ENCODE assay signal across 20 cellular contexts in the genomic region with DNA sequence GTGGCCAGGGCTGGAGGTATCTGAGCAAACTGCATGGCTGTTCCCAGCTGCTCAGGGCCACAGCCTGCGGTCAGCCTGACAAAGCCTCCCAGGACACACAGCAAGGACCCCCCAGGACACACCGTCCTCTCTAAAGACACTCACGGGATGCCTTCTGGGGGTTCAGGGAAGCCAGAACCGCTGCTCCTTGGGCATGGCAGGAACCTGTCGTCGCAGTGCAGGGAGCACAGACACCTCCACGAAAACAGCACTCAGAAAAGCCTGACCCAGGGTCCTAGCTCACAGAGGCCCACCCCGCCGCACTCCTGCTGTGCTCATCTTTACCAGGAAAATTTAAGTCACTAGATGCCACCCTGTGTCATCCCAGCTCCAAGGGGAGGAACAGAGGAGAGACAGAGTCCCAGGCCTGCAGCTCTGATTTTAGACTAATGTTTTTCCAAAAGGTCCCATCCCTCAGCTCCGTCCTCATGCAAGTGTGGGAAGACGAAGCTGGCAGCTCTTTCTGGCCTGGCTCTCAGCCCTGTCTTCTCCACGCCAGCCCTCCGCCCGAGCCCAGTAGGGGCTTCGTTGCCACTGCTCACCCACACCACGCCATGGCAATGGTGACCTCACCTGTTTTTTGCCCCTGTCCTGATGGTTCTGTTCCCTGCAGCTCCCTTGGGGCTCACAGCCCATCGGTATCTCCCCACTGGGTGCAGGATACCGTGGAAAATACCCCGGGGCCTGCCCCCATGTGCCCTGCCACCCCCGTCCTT. TPM values are rescaled to one million over a fixed set of nuclear protein-coding genes. Genes with fewer than 3 reads are reported as not detected.
DNase-seq lines count a peak whose midpoint lies in the region; ATAC-seq, FAIRE-seq and TF ChIP-seq lines count a peak whose summit lies in the region.
"Had no signal": no experiment of that assay in that cellular context is flagged by ENCODE, and none has a peak within 500 bp of the region (broad histone marks: within the 10 kb centered on the region; RNA-seq: fewer than 3 reads in every experiment).

No MANE protein-coding gene starts in this region.

- no peak overlapping the region for H3K56ac ChIP-seq in H1 (replicated peaks; ENCODE audit: insufficient read length, low read depth, low read length)

- H2BK15ac ChIP-seq in H1 (ENCODE audit: low read length) = peak overlapping the region; percentile 88; the same call in 1 of the 2 replicates

- no peak overlapping the region for H3K14ac ChIP-seq in H1 (ENCODE audit: insufficient read length)

- peaks cover 6% of the 10 kb centered on the region; the same call in 1 of the 2 replicates for H3K23me2 ChIP-seq in H1 (ENCODE audit: low read depth, low read length)

- H3K4me1 Mint-ChIP-seq in CD4-positive, alpha-beta memory T cell = peaks cover 14 to 54% (median 34%) of the 10 kb centered on the region in 4 donors
- peaks cover 35% of the 10 kb centered on the region for H3K4me1 Mint-ChIP-seq in neural progenitor cell

- no peak overlapping the region for H2BK120ac ChIP-seq in H1 (replicated peaks; ENCODE audit: low read depth, low read length)

- H3K4me3 ChIP-seq in CD4-positive, alpha-beta memory T cell (ENCODE audit: low read length in 2 of 2) = no peak overlapping the region
- H3K4me3 ChIP-seq in OCI-LY3 (ENCODE audit: low read length) (peak overlapping the region; percentile 86), H1 (ENCODE audit: extremely low read depth in 1 of 4, insufficient read depth in 2 of 4, low read depth in 3 of 4, low read length in 4 of 4) (no peak overlapping the region), neural progenitor cell (no peak overlapping the region)
- H3K4me3 ChIP-seq: ovary had no signal

- H3K9ac ChIP-seq in OCI-LY3 (ENCODE audit: low read length) (peak overlapping the region; percentile 87), H1 (replicated peaks in 1 of 4; ENCODE audit: extremely low read depth in 1 of 4, low read depth in 3 of 4, low read length in 3 of 4) (no peak overlapping the region), neural progenitor cell (no peak overlapping the region)

- intact Hi-C loops in CD4-positive, alpha-beta memory T cell (cut with micrococcal nuclease) = loop anchor here (5.0 to 10.0 kb wide), 3 partner anchors 63 to 646 kb away; a partner anchor contains a TSS

- no peak for TF ChIP-seq RAD21 in H1 (IDR thresholded peaks at IDR 0.05 in 1 of 2, conservative IDR thresholded peaks at IDR 0.05 in 1 of 2; ENCODE audit: low read depth in 2 of 2, low read length in 2 of 2)

- H3K4me1 ChIP-seq in CD4-positive, alpha-beta memory T cell (ENCODE audit: insufficient read depth, low read length) = peaks cover 46% of the 10 kb centered on the region
- H3K4me1 ChIP-seq in OCI-LY3 (ENCODE audit: low read length) (peaks cover 26% of the 10 kb centered on the region), H1 (replicated peaks in 1 of 4; ENCODE audit: control insufficient read depth in 3 of 4, insufficient read depth in 4 of 4, low read length in 3 of 4) (peaks cover 3 to 11% (median 6%) of the 10 kb centered on the region in 4 experiments), neural progenitor cell (peaks cover 12% of the 10 kb centered on the region)
- H3K4me1 ChIP-seq: foreskin keratinocyte had no signal

- H4K20me1 ChIP-seq in OCI-LY3 (ENCODE audit: insufficient read depth, low read length) (no peaks in the 10 kb centered on the region), H1 (replicated peaks in 1 of 2; ENCODE audit: control insufficient read depth in 1 of 2, insufficient read depth in 2 of 2, low read length in 2 of 2) (no peaks in the 10 kb centered on the region), neural progenitor cell (ENCODE audit: low read depth) (no peaks in the 10 kb centered on the region)

- no peaks in the 10 kb centered on the region for H3K36me3 ChIP-seq in CD4-positive, alpha-beta memory T cell (ENCODE audit: insufficient read depth, low read length)
- H3K36me3 ChIP-seq in OCI-LY3 (replicated peaks; ENCODE audit: low read depth, low read length) (no peaks in the 10 kb centered on the region), H1 (ENCODE audit: control insufficient read depth in 2 of 4, insufficient read depth in 4 of 4, low read length in 3 of 4) (no peaks in the 10 kb centered on the region), neural progenitor cell (no peaks in the 10 kb centered on the region)
- H3K36me3 ChIP-seq: ovary had no signal

- peaks cover 9% of the 10 kb centered on the region for H3F3A ChIP-seq in neural progenitor cell (ENCODE audit: low read depth)

- H3K4ac ChIP-seq in H1 (replicated peaks; ENCODE audit: insufficient read length, low read depth, low read length) = no peak overlapping the region

- H3K27ac ChIP-seq in CD4-positive, alpha-beta memory T cell (ENCODE audit: low read depth, low read length) = no peak overlapping the region
- no peak overlapping the region for H3K27ac ChIP-seq in OCI-LY3 (ENCODE audit: low read length)
- no peak overlapping the region for H3K27ac ChIP-seq in H1 (ENCODE audit: low read depth, low read length)
- no peak overlapping the region for H3K27ac ChIP-seq in neural progenitor cell
- H3K27ac ChIP-seq: epithelial cell of prostate, foreskin keratinocyte, ovary had no signal

- H4K91ac ChIP-seq in H1 (replicated peaks; ENCODE audit: insufficient read length, low read length) = peak overlapping the region; percentile 30

- no peak for TF ChIP-seq CTCF in OCI-LY3 (IDR thresholded peaks at IDR 0.05; ENCODE audit: low read depth, low read length)
- no peak for TF ChIP-seq CTCF in H1 (IDR thresholded peaks at IDR 0.05; ENCODE audit: control extremely low read depth in 1 of 3, insufficient read depth in 1 of 3, low read depth in 1 of 3, low read length in 3 of 3)
- no peak for TF ChIP-seq CTCF in neural progenitor cell (IDR thresholded peaks at IDR 0.05)

- H3K4me2 ChIP-seq in OCI-LY3 (ENCODE audit: low read length) (peak overlapping the region; percentile 98), H1 (ENCODE audit: insufficient read depth in 1 of 2, low read depth in 2 of 2, low read length in 2 of 2) (no peak overlapping the region), neural progenitor cell (no peak overlapping the region)

- H3K27me3 Mint-ChIP-seq in CD4-positive, alpha-beta memory T cell = peaks cover 0 to 2% of the 10 kb centered on the region in 2 donors
- peaks cover 21% of the 10 kb centered on the region for H3K27me3 Mint-ChIP-seq in neural progenitor cell (ENCODE audit: insufficient read depth, low read depth)

- TF ChIP-seq POLR2A in H1 (IDR thresholded peaks at IDR 0.05; ENCODE audit: control extremely low read depth in 1 of 2, low read depth in 2 of 2, low read length in 2 of 2) = no peak

- no peak overlapping the region for H3K18ac ChIP-seq in H1 (ENCODE audit: extremely low read depth, low read length)

- H3K9me3 ChIP-seq in CD4-positive, alpha-beta memory T cell (ENCODE audit: control insufficient read depth in 1 of 2, low read length in 2 of 2) = no peaks in the 10 kb centered on the region
- H3K9me3 ChIP-seq in OCI-LY3 (ENCODE audit: insufficient read depth, low read length) = no peaks in the 10 kb centered on the region
- no peaks in the 10 kb centered on the region for H3K9me3 ChIP-seq in H1 (ENCODE audit: insufficient read depth in 2 of 2, low read depth in 1 of 2, low read length in 1 of 2)
- H3K9me3 ChIP-seq in neural progenitor cell (ENCODE audit: low read depth) = no peaks in the 10 kb centered on the region
- H3K9me3 ChIP-seq: ovary had no signal

- H2BK12ac ChIP-seq in H1 (ENCODE audit: low read depth, low read length) = peak overlapping the region; percentile 75

- H3K27ac Mint-ChIP-seq in CD4-positive, alpha-beta memory T cell = peak overlapping the region in 4 of 7 donors; percentile 25 to 80 (median 64)
- no peak overlapping the region for H3K27ac Mint-ChIP-seq in neural progenitor cell
- H3K27ac Mint-ChIP-seq: dendritic cell treated with granulocyte-macrophage colony-stimulating factor and Interleukin-4, amounts not matched to agents 40 ng/mL and 50 ng/mL, for 4 days; HFFc6 had no signal

- H3K9me3 Mint-ChIP-seq in CD4-positive, alpha-beta memory T cell = no peaks in the 10 kb centered on the region
- H3K9me3 Mint-ChIP-seq in neural progenitor cell = no peaks in the 10 kb centered on the region
- H3K9me3 Mint-ChIP-seq: dendritic cell treated with granulocyte-macrophage colony-stimulating factor and Interleukin-4, amounts not matched to agents 40 ng/mL and 50 ng/mL, for 4 days; HFFc6 had no signal

- no peak for TF ChIP-seq EP300 in H1 (IDR thresholded peaks at IDR 0.05; ENCODE audit: borderline replicate concordance in 1 of 2, low read depth in 2 of 2, low read length in 2 of 2)

- no peak for ATAC-seq in GM18502 (IDR thresholded peaks at IDR 0.05; ENCODE audit: poor library complexity, unreplicated experiment)
- ATAC-seq: foreskin keratinocyte had no signal

- H4K8ac ChIP-seq in H1 (ENCODE audit: extremely low read depth, insufficient read depth, low read length) = peak overlapping the region; percentile 28; the same call in 1 of the 2 replicates

- DNase-seq in CD4-positive, alpha-beta memory T cell = no peak
- DNase-seq in H1 (ENCODE audit: low read depth in 1 of 2, low spot score in 2 of 2) = no peak
- no peak for DNase-seq in neural progenitor cell (ENCODE audit: low spot score)
- DNase-seq in midbrain (lab: John Stamatoyannopoulos, UW) = no peak
- DNase-seq in central memory CD4-positive, alpha-beta T cell = no peak
- DNase-seq: activated naive CD4-positive, alpha-beta T cell; DMS153; foreskin keratinocyte; HFFc6; Karpas-422; NCI-H1092 treated with DMSO at 0.1 percent for 48 hours; NCI-H2081 treated with DMSO at 0.1 percent for 48 hours; NCI-H510A; ovary; stimulated activated CD4-positive, alpha-beta T cell treated with anti-CD3 and anti-CD28 coated beads, Interleukin-1b, Interleukin-23, amount 100 ng/mL, for 48 hours had no signal

- H3K27me3 ChIP-seq in CD4-positive, alpha-beta memory T cell (ENCODE audit: insufficient read depth, low read length) = no peaks in the 10 kb centered on the region
- H3K27me3 ChIP-seq in OCI-LY3 (ENCODE audit: low read depth, low read length) (no peaks in the 10 kb centered on the region), H1 (replicated peaks in 1 of 4; ENCODE audit: control insufficient read depth in 3 of 4, extremely low read depth in 1 of 4, insufficient read depth in 3 of 4, low read length in 3 of 4) (no peaks in the 10 kb centered on the region; a peak in 2 of 7 replicates), neural progenitor cell (peaks cover 11% of the 10 kb centered on the region)
- H3K27me3 ChIP-seq: ovary had no signal

- peak overlapping the region in 6 of 8 donors; percentile 67 to 93 (median 89) for H3K4me3 Mint-ChIP-seq in CD4-positive, alpha-beta memory T cell
- H3K4me3 Mint-ChIP-seq in neural progenitor cell = peak overlapping the region; percentile 7
- H3K4me3 Mint-ChIP-seq: dendritic cell treated with granulocyte-macrophage colony-stimulating factor and Interleukin-4, amounts not matched to agents 40 ng/mL and 50 ng/mL, for 4 days; HFFc6 had no signal

- CTCF ChIA-PET in CD4-positive, alpha-beta memory T cell (lab: Charles Lee; ENCODE audit: partially characterized antibody) = interaction anchor here (1.0 to 8.0 kb wide), 27 partner anchors 10 to 653 kb away, joined by 3 to 228 read pairs (median 12); a partner anchor contains a TSS
- CTCF ChIA-PET in H1 (lab: Charles Lee; ENCODE audit: partially characterized antibody) = interaction anchor here (0.6 to 7.8 kb wide), 52 partner anchors 11 to 613 kb away, joined by 3 to 111 read pairs (median 5); a partner anchor contains a TSS

- POLR2A ChIA-PET in CD4-positive, alpha-beta memory T cell (lab: Charles Lee; ENCODE audit: partially characterized antibody) = interaction anchor here (2.0 to 3.7 kb wide), 3 partner anchors 23 to 319 kb away, joined by 8 to 55 read pairs (median 17); a partner anchor contains a TSS
- POLR2A ChIA-PET in H1 (lab: Charles Lee; ENCODE audit: partially characterized antibody) = interaction anchor here (1.9 to 3.1 kb wide), 2 partner anchors 7 to 24 kb away, joined by 4 to 20 read pairs; a partner anchor contains a TSS

- H2BK5ac ChIP-seq in H1 (ENCODE audit: low read depth, low read length) = no peak overlapping the region; the same call in 1 of the 2 replicates

- H2BK20ac ChIP-seq in H1 (ENCODE audit: low read length) = no peak overlapping the region

- H3K23ac ChIP-seq in H1 (ENCODE audit: insufficient read length) = no peak overlapping the region

- H3K79me1 ChIP-seq in H1 (ENCODE audit: low read depth, low read length) = no peaks in the 10 kb centered on the region

- FAIRE-seq in H1 (lab: Jason Lieb, UNC) = no peak

- no peak overlapping the region for H4K5ac ChIP-seq in H1 (ENCODE audit: insufficient read length, low read depth, low read length)

- H2AFZ ChIP-seq in OCI-LY3 (ENCODE audit: low read depth, low read length) (peak overlapping the region; percentile 97; the same call in 1 of the 2 replicates), H1 (ENCODE audit: low read length) (no peak overlapping the region), neural progenitor cell (replicated peaks) (no peak overlapping the region)

- H2AK5ac ChIP-seq in H1 (ENCODE audit: low read depth, low read length) = no peak overlapping the region

- peaks cover 0 to 3% of the 10 kb centered on the region in 2 donors for H3K36me3 Mint-ChIP-seq in CD4-positive, alpha-beta memory T cell
- no peaks in the 10 kb centered on the region for H3K36me3 Mint-ChIP-seq in neural progenitor cell
- H3K36me3 Mint-ChIP-seq: brain had no signal

- no peaks in the 10 kb centered on the region for H3K79me2 ChIP-seq in OCI-LY3 (ENCODE audit: low read length)
- no peaks in the 10 kb centered on the region for H3K79me2 ChIP-seq in H1 (ENCODE audit: control insufficient read depth in 1 of 2, insufficient read depth in 2 of 2, low read length in 2 of 2)
- no peaks in the 10 kb centered on the region for H3K79me2 ChIP-seq in neural progenitor cell (ENCODE audit: low read depth)

- WGBS in H1 (ENCODE audit: extremely low coverage in 1 of 2, insufficient coverage in 1 of 2, insufficient read length in 1 of 2, insufficient replicate concordance in 2 of 2, low coverage in 1 of 2, low lambda C conversion rate in 2 of 2, missing lambda C conversion rate in 1 of 2), 2 experiments = 94% methylated on average over 17 of the region's 20 CpGs; no CpG with 5 or more reads in 1 of the 2 experiments

RNA-seq across cellular contexts. Expression of a gene that starts 23.9 kb away (rescaled TPM):
- total RNA-seq in CD4-positive, alpha-beta memory T cell = 10 to 100 TPM; 27.9 to 33.1 TPM
- polyA plus RNA-seq in CD4-positive, alpha-beta memory T cell = 100 to 1,000 TPM in 1 of 2 donors, 10 to 100 TPM in 1; 82.6 to 110 TPM
- total RNA-seq in H1 (2021; fragmentation: NEBNext Ultra II Directional; extraction: Animal tissue kit (Norgen Biotek cat#: 25700)) = 6.1 and 8.7 TPM in 2 replicates
- polyA plus RNA-seq in H1 (2011; rRNA removed) = 27.8 and 31.1 TPM in 2 replicates
- polyA plus RNA-seq in H1 (2011; cell fraction: cytosol; rRNA removed) = 21.8 TPM
- polyA plus RNA-seq in H1 (2011; cell fraction: nucleus; rRNA removed) = 24.2 TPM
- 10.1 to 16.7 TPM (median 11.9 TPM) in 4 replicates for polyA plus RNA-seq in H1 (2012, experiment 1 of 2)
- 3.1 TPM for polyA plus RNA-seq in H1 (2012, experiment 2 of 2)
- polyA plus RNA-seq in H1 (2013, experiment 1 of 2) = 19.6 TPM
- polyA plus RNA-seq in H1 (2013, experiment 2 of 2) = 23.9 TPM
- 22.9 and 30.0 TPM in 2 replicates for polyA minus RNA-seq in H1 (2011; rRNA and poly(A)+ RNA removed)
- 10.8 TPM for polyA minus RNA-seq in H1 (2011; cell fraction: cytosol; rRNA and poly(A)+ RNA removed)
- polyA minus RNA-seq in H1 (2011; cell fraction: nucleus; rRNA and poly(A)+ RNA removed) = 10.7 TPM
- total RNA-seq in neural progenitor cell (ENCODE audit: low replicate concordance) = 11.2 and 19.3 TPM in 2 replicates
